ENCODE assay signal across 9 cellular contexts in the genomic region with DNA sequence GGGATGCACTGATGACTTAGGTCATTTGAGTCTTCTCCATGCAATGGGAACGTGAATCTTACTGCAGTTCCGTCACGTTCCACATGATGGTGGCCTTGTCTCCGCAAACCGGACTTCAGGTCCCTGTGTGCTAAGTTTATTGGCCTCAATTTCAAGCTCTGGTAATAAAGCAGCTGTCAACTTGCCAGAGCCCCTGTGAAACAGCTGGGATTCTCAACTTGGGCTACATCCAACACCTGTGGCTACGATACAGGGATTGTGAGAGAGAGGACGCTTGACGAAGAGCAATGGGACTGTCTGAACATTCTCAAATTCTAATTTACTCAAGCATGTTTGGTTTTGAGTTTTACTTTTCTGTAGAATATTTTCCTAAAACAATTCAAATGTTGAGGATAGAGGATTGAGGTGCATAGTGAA.
DNase-seq lines count a peak whose midpoint lies in the region; ATAC-seq and TF ChIP-seq lines count a peak whose summit lies in the region.
"Had no signal": no experiment of that assay in that cellular context is flagged by ENCODE, and none has a peak within 500 bp of the region (broad histone marks: within the 10 kb centered on the region; RNA-seq: fewer than 3 reads in every experiment).

No MANE protein-coding gene starts in this region.

- H3K4me3 Mint-ChIP-seq in activated CD4-positive, alpha-beta T cell treated with anti-CD3 and anti-CD28 coated beads, Interleukin-2, amount 10 ng/mL, durations not matched to agents 7 days and 5 days: no peak overlapping the region
- no peak overlapping the region for H3K4me3 Mint-ChIP-seq in stimulated activated effector memory CD8-positive, alpha-beta T cell treated with anti-CD3 and anti-CD28 coated beads, Interleukin-12 subunit alpha, Interleukin-12 subunit beta, amount 100 ng/mL, for 72 hours

- no peak overlapping the region for H3K4me3 ChIP-seq in adipocyte (ENCODE audit: low read length)
- H3K4me3 ChIP-seq in left ventricle myocardium inferior: no peak overlapping the region
- H3K4me3 ChIP-seq in sigmoid colon: no peak overlapping the region

- no peak for TF ChIP-seq EP300 in sigmoid colon (IDR thresholded peaks at IDR 0.05)

- H3K9me3 ChIP-seq in adipocyte (ENCODE audit: control insufficient read depth, low read length): no peaks in the 10 kb centered on the region
- no peaks in the 10 kb centered on the region for H3K9me3 ChIP-seq in left ventricle myocardium inferior (replicated peaks)
- no peaks in the 10 kb centered on the region for H3K9me3 ChIP-seq in sigmoid colon
- H3K9me3 ChIP-seq: neutrophil had no signal

- 9 to 41% methylated on average over 8 of the region's 8 CpGs for WGBS in sigmoid colon, 2 donors

- H3K27ac Mint-ChIP-seq in activated CD4-positive, alpha-beta T cell treated with anti-CD3 and anti-CD28 coated beads, Interleukin-2, amount 10 ng/mL, durations not matched to agents 7 days and 5 days: no peak overlapping the region
- H3K27ac Mint-ChIP-seq in stimulated activated effector memory CD8-positive, alpha-beta T cell treated with anti-CD3 and anti-CD28 coated beads, Interleukin-12 subunit alpha, Interleukin-12 subunit beta, amount 100 ng/mL, for 72 hours: no peak overlapping the region

- CTCF ChIA-PET in activated CD4-positive, alpha-beta T cell treated with anti-CD3 and anti-CD28 coated beads, Interleukin-2, amount 10 ng/mL, durations not matched to agents 7 days and 5 days (lab: Charles Lee): no interaction called here

- POLR2A ChIA-PET in activated CD4-positive, alpha-beta T cell treated with anti-CD3 and anti-CD28 coated beads, Interleukin-2, amount 10 ng/mL, durations not matched to agents 7 days and 5 days (lab: Charles Lee): no interaction called here

- no peak for TF ChIP-seq POLR2A in sigmoid colon (IDR thresholded peaks at IDR 0.05)

- no peaks in the 10 kb centered on the region for H3K4me1 Mint-ChIP-seq in activated CD4-positive, alpha-beta T cell treated with anti-CD3 and anti-CD28 coated beads, Interleukin-2, amount 10 ng/mL, durations not matched to agents 7 days and 5 days
- no peaks in the 10 kb centered on the region for H3K4me1 Mint-ChIP-seq in stimulated activated effector memory CD8-positive, alpha-beta T cell treated with anti-CD3 and anti-CD28 coated beads, Interleukin-12 subunit alpha, Interleukin-12 subunit beta, amount 100 ng/mL, for 72 hours

- H3K4me1 ChIP-seq in adipocyte (ENCODE audit: control insufficient read depth, insufficient read depth, low read length) (peaks cover 2% of the 10 kb centered on the region), left ventricle myocardium inferior (no peaks in the 10 kb centered on the region), sigmoid colon (peaks cover 0 to 19% (median 6%) of the 10 kb centered on the region in 4 donors)

- TF ChIP-seq CTCF in left ventricle myocardium inferior (IDR thresholded peaks at IDR 0.05; ENCODE audit: borderline replicate concordance): peak; percentile 76
- TF ChIP-seq CTCF in sigmoid colon (IDR thresholded peaks at IDR 0.05): peak; percentile 71 to 86 (median 78)

- DNase-seq in GM03348 (ENCODE audit: low spot score): peak; percentile 67
- DNase-seq in NCI-H2081 (lab: John Stamatoyannopoulos, UW): peak; percentile 97 to 98
- DNase-seq in adipocyte (ENCODE audit: low read depth): peak; percentile 86
- DNase-seq in left ventricle myocardium inferior: peak; percentile 46
- peak; percentile 87 for DNase-seq in sigmoid colon
- DNase-seq in activated CD4-positive, alpha-beta T cell treated with anti-CD3 and anti-CD28 coated beads, Interleukin-2, amount 10 ng/mL, durations not matched to agents 7 days and 5 days: no peak
- DNase-seq in stimulated activated effector memory CD8-positive, alpha-beta T cell treated with anti-CD3 and anti-CD28 coated beads, Interleukin-12 subunit alpha, Interleukin-12 subunit beta, amount 100 ng/mL, for 72 hours (ENCODE audit: low spot score in 2 of 2): no peak

- H3K27ac ChIP-seq in left ventricle myocardium inferior (replicated peaks) (no peak overlapping the region), sigmoid colon (peak overlapping the region in 2 of 4 donors; percentile 37 to 39)
- H3K27ac ChIP-seq: neutrophil had no signal

- no peak overlapping the region for H3K9ac ChIP-seq in adipocyte (ENCODE audit: low read length)

- H3K36me3 Mint-ChIP-seq in activated CD4-positive, alpha-beta T cell treated with anti-CD3 and anti-CD28 coated beads, Interleukin-2, amount 10 ng/mL, durations not matched to agents 7 days and 5 days (ENCODE audit: low read depth): no peaks in the 10 kb centered on the region
- H3K36me3 Mint-ChIP-seq in stimulated activated effector memory CD8-positive, alpha-beta T cell treated with anti-CD3 and anti-CD28 coated beads, Interleukin-12 subunit alpha, Interleukin-12 subunit beta, amount 100 ng/mL, for 72 hours: no peaks in the 10 kb centered on the region

- intact Hi-C loops in left ventricle myocardium inferior (cut with micrococcal nuclease): no loop called here
- intact Hi-C loops in sigmoid colon (cut with DNase I): loop anchor here (1.0 to 10.0 kb wide), 3 partner anchors 286 to 1364 kb away; no protein-coding TSS in a partner anchor

- H3K36me3 ChIP-seq in adipocyte (ENCODE audit: control insufficient read depth, insufficient read depth, low read length, severe bottlenecking) (no peaks in the 10 kb centered on the region), left ventricle myocardium inferior (no peaks in the 10 kb centered on the region), sigmoid colon (no peaks in the 10 kb centered on the region)
- H3K36me3 ChIP-seq: neutrophil had no signal

- ATAC-seq in GM21447 (IDR thresholded peaks at IDR 0.05; ENCODE audit: unreplicated experiment): no peak
- ATAC-seq in stimulated activated effector memory CD8-positive, alpha-beta T cell treated with anti-CD3 and anti-CD28 coated beads, Interleukin-12 subunit alpha, Interleukin-12 subunit beta, amount 100 ng/mL, for 72 hours: no peak

- H3K27me3 Mint-ChIP-seq in activated CD4-positive, alpha-beta T cell treated with anti-CD3 and anti-CD28 coated beads, Interleukin-2, amount 10 ng/mL, durations not matched to agents 7 days and 5 days: no peaks in the 10 kb centered on the region

- H3K9me3 Mint-ChIP-seq in activated CD4-positive, alpha-beta T cell treated with anti-CD3 and anti-CD28 coated beads, Interleukin-2, amount 10 ng/mL, durations not matched to agents 7 days and 5 days: peaks cover 7% of the 10 kb centered on the region
- peaks cover 7% of the 10 kb centered on the region for H3K9me3 Mint-ChIP-seq in stimulated activated effector memory CD8-positive, alpha-beta T cell treated with anti-CD3 and anti-CD28 coated beads, Interleukin-12 subunit alpha, Interleukin-12 subunit beta, amount 100 ng/mL, for 72 hours

- H3K27me3 ChIP-seq in adipocyte (replicated peaks; ENCODE audit: control insufficient read depth, insufficient read depth, low read length) (no peaks in the 10 kb centered on the region), left ventricle myocardium inferior (ENCODE audit: low read depth) (no peaks in the 10 kb centered on the region), sigmoid colon (no peaks in the 10 kb centered on the region)
- H3K27me3 ChIP-seq: neutrophil had no signal

Comparison
In these comparisons a context has a peak if more than half of its experiments do, and no peak if none do; other contexts are left out.
1. DNase-seq: peak in GM03348 (single experiment), NCI-H2081 (2 of 2), adipocyte (single experiment), left ventricle myocardium inferior (single experiment) and sigmoid colon (single experiment); none in activated CD4-positive, alpha-beta T cell treated with anti-CD3 and anti-CD28 coated beads, Interleukin-2, amount 10 ng/mL, durations not matched to agents 7 days and 5 days (single experiment) and stimulated activated effector memory CD8-positive, alpha-beta T cell treated with anti-CD3 and anti-CD28 coated beads, Interleukin-12 subunit alpha, Interleukin-12 subunit beta, amount 100 ng/mL, for 72 hours (0 of 2).